34 cellular contexts compared by ENCODE assay signal in the genomic region with DNA sequence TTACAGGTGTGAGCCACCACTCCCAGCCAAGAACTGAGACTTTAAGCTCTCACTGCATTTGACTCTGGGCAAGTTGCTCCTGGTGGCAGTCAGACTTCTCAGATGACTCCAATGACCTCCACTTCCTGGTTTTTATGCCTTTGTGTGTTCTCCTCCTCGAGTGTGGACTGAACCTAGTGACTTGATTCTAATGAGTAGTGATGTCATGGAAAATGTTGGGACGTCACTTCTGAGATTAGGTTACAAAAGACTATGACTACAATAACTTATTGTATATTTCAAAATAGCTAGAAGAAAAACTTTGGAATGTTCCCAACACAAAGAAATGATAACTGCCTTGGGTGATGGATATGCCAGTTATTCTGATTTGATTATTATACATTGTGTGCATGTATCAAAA. TPM values are rescaled to one million over a fixed set of nuclear protein-coding genes. Genes with fewer than 3 reads are reported as not detected.
"Had no signal": no experiment of that assay in that cellular context is flagged by ENCODE, and none has a peak within 500 bp of the region (broad histone marks: within the 10 kb centered on the region; RNA-seq: fewer than 3 reads in every experiment).

No MANE protein-coding gene starts in this region.

- H3K4me1 ChIP-seq: neural progenitor cell, parathyroid adenoma, psoas muscle, spleen, suprapubic skin, tibial artery, upper lobe of right lung, uterus had no signal

- H3K27me3 ChIP-seq: neural progenitor cell, ovary, testis, transverse colon, upper lobe of right lung, uterus had no signal

- H3K4me2 ChIP-seq: neural progenitor cell, smooth muscle cell had no signal

- ATAC-seq: natural killer cell; psoas muscle; right cardiac atrium; sciatic nerve; stimulated activated memory B cell treated with anti-CD40 and anti-IgM and Interleukin-4, amounts not matched to agents 10 μg/mL and 1 μg/mL and 100 μg/mL, for 72 hours; stimulated activated naive CD8-positive, alpha-beta T cell treated with anti-CD3 and anti-CD28 coated beads, Interleukin-15, amount 100 ng/mL, for 72 hours; stimulated activated naive CD8-positive, alpha-beta T cell treated with anti-CD3 and anti-CD28 coated beads, Interleukin-15, Interleukin-2, amounts not matched to agents 100 U/mL and 50 U/mL, for 24 hours; upper lobe of right lung had no signal

- H3K9me3 ChIP-seq: ovary, psoas muscle, spleen, suprapubic skin, testis, tibial artery, transverse colon, upper lobe of right lung, uterus had no signal

- H3K36me3 ChIP-seq: neural progenitor cell, ovary, spleen, suprapubic skin, tibial artery, transverse colon, upper lobe of right lung, uterus had no signal

- H3K79me2 ChIP-seq: parathyroid adenoma had no signal

- H3K9ac ChIP-seq: neural progenitor cell, parathyroid adenoma had no signal

- H3K27ac ChIP-seq: neural progenitor cell, ovary, parathyroid adenoma, psoas muscle, skin epidermis, spleen, suprapubic skin, testis, tibial artery, transverse colon, upper lobe of right lung, uterus had no signal

- H3K4me3 ChIP-seq: neural progenitor cell, ovary, psoas muscle, skin epidermis, smooth muscle cell, spleen, suprapubic skin, testis, tibial artery, transverse colon, upper lobe of right lung, uterus had no signal

- H2AFZ ChIP-seq: neural progenitor cell, parathyroid adenoma had no signal

- DNase-seq: natural killer cell; occipital lobe; ovary; posterior cingulate gyrus; psoas muscle; right cardiac atrium; spleen; stimulated activated CD4-positive, alpha-beta T cell treated with anti-CD3 and anti-CD28 coated beads, Interleukin-12 subunit alpha, Interleukin-12 subunit beta, amount 100 ng/mL, for 4 hours; stimulated activated CD4-positive, alpha-beta T cell treated with anti-CD3 and anti-CD28 coated beads, Interleukin-1b, Interleukin-23, amount 100 ng/mL, for 48 hours; stimulated activated CD4-positive, alpha-beta T cell treated with anti-CD3 and anti-CD28 coated beads, Interleukin-4, amount 100 ng/mL, for 1 hour; stimulated activated CD4-positive, alpha-beta T cell treated with anti-CD3 and anti-CD28 coated beads, Interleukin-4, amount 100 ng/mL, for 4 hours; stimulated activated CD8-positive, alpha-beta memory T cell treated with anti-CD3 and anti-CD28 coated beads, Interleukin-4, amount 100 ng/mL, for 48 hours; stimulated activated naive CD4-positive, alpha-beta T cell; stimulated activated naive CD8-positive, alpha-beta T cell treated with anti-CD3 and anti-CD28 coated beads, Interleukin-15, amount 100 ng/mL, for 72 hours; stimulated activated naive CD8-positive, alpha-beta T cell treated with anti-CD3 and anti-CD28 coated beads, Interleukin-15, Interleukin-2, amounts not matched to agents 100 U/mL and 50 U/mL, for 24 hours; substantia nigra; testis; tibial artery; transverse colon; upper lobe of right lung; uterus had no signal

RNA-seq across cellular contexts. Expression of a gene that starts 12.0 kb away (rescaled TPM):
- total RNA-seq: natural killer cell, occipital lobe, osteoblast, ovary, progenitor cell of endocrine pancreas, psoas muscle, renal cortical epithelial cell, right cardiac atrium, sciatic nerve, smooth muscle cell, spleen, testis, transverse colon, upper lobe of right lung, urinary bladder, uterus had no signal
- polyA plus RNA-seq: neural cell, ovary, psoas muscle, right cardiac atrium, smooth muscle cell, spleen, thymus, urinary bladder had no signal

RNA-seq across cellular contexts. Expression of a gene that starts 33.9 kb away (rescaled TPM):
- total RNA-seq: natural killer cell, osteoblast, urinary bladder had no signal
- polyA plus RNA-seq: neural cell had no signal

RNA-seq across cellular contexts. Expression of a gene that starts 35.9 kb away (rescaled TPM):
- total RNA-seq: natural killer cell, occipital lobe, osteoblast, ovary, progenitor cell of endocrine pancreas, psoas muscle, renal cortical epithelial cell, right cardiac atrium, sciatic nerve, smooth muscle cell, spleen, transverse colon, upper lobe of right lung, urinary bladder, uterus had no signal
- polyA plus RNA-seq: neural cell, ovary, psoas muscle, right cardiac atrium, smooth muscle cell, spleen, urinary bladder had no signal

RNA-seq across cellular contexts. Expression of a gene that starts 43.8 kb away (rescaled TPM):
- total RNA-seq: natural killer cell, occipital lobe, osteoblast, progenitor cell of endocrine pancreas, psoas muscle, renal cortical epithelial cell, sciatic nerve, smooth muscle cell, spleen, transverse colon, upper lobe of right lung, urinary bladder had no signal
- polyA plus RNA-seq: neural cell, psoas muscle, right cardiac atrium, smooth muscle cell, urinary bladder had no signal
